8 cellular contexts compared by ENCODE assay signal in genomic region chr19:49496574-49497008, GRCh38. TPM values are rescaled to one million over a fixed set of nuclear protein-coding genes. Genes with fewer than 3 reads are reported as not detected.
DNase-seq lines count a peak whose midpoint lies in the region; ATAC-seq and TF ChIP-seq lines count a peak whose summit lies in the region.

No MANE protein-coding gene starts in this region.

- H3K36me3 ChIP-seq in iPS DF 6.9 (ENCODE audit: control insufficient read depth, insufficient read depth, low read length): peaks cover 39% of the 10 kb centered on the region

- H3K4me3 ChIP-seq in HFF-Myc (replicated peaks; ENCODE audit: low read depth, low read length) (peak overlapping the region; percentile 78), iPS DF 6.9 (ENCODE audit: low read length) (peak overlapping the region; percentile 74)

- H3K4me1 Mint-ChIP-seq in activated CD8-positive, alpha-beta T cell treated with anti-CD3 and anti-CD28 coated beads, Interleukin-2, amount 10 ng/mL, durations not matched to agents 7 days and 5 days (ENCODE audit: low read depth): peaks cover 52% of the 10 kb centered on the region
- peaks cover 66% of the 10 kb centered on the region for H3K4me1 Mint-ChIP-seq in stimulated activated effector memory CD8-positive, alpha-beta T cell treated with anti-CD3 and anti-CD28 coated beads, Interleukin-12 subunit alpha, Interleukin-12 subunit beta, amount 100 ng/mL, for 72 hours

- H3K27me3 Mint-ChIP-seq in activated CD8-positive, alpha-beta T cell treated with anti-CD3 and anti-CD28 coated beads, Interleukin-2, amount 10 ng/mL, durations not matched to agents 7 days and 5 days (ENCODE audit: low read depth): no peaks in the 10 kb centered on the region

- no peaks in the 10 kb centered on the region for H3K27me3 ChIP-seq in iPS DF 6.9 (ENCODE audit: control insufficient read depth, insufficient read depth, low read length)

- peak overlapping the region; percentile 99 for H3K4me3 Mint-ChIP-seq in activated CD8-positive, alpha-beta T cell treated with anti-CD3 and anti-CD28 coated beads, Interleukin-2, amount 10 ng/mL, durations not matched to agents 7 days and 5 days
- H3K4me3 Mint-ChIP-seq in stimulated activated effector memory CD8-positive, alpha-beta T cell treated with anti-CD3 and anti-CD28 coated beads, Interleukin-12 subunit alpha, Interleukin-12 subunit beta, amount 100 ng/mL, for 72 hours: peak overlapping the region; percentile 98

- H3K9me3 ChIP-seq in iPS DF 6.9 (ENCODE audit: control insufficient read depth, insufficient read depth, low read length): no peaks in the 10 kb centered on the region

- no peaks in the 10 kb centered on the region for H3K9me3 Mint-ChIP-seq in activated CD8-positive, alpha-beta T cell treated with anti-CD3 and anti-CD28 coated beads, Interleukin-2, amount 10 ng/mL, durations not matched to agents 7 days and 5 days (ENCODE audit: insufficient read depth)
- H3K9me3 Mint-ChIP-seq in stimulated activated effector memory CD8-positive, alpha-beta T cell treated with anti-CD3 and anti-CD28 coated beads, Interleukin-12 subunit alpha, Interleukin-12 subunit beta, amount 100 ng/mL, for 72 hours: no peaks in the 10 kb centered on the region

- H3K27ac Mint-ChIP-seq in activated CD8-positive, alpha-beta T cell treated with anti-CD3 and anti-CD28 coated beads, Interleukin-2, amount 10 ng/mL, durations not matched to agents 7 days and 5 days: peak overlapping the region; percentile 99
- H3K27ac Mint-ChIP-seq in stimulated activated effector memory CD8-positive, alpha-beta T cell treated with anti-CD3 and anti-CD28 coated beads, Interleukin-12 subunit alpha, Interleukin-12 subunit beta, amount 100 ng/mL, for 72 hours: peak overlapping the region; percentile 99

- H3K36me3 Mint-ChIP-seq in activated CD8-positive, alpha-beta T cell treated with anti-CD3 and anti-CD28 coated beads, Interleukin-2, amount 10 ng/mL, durations not matched to agents 7 days and 5 days (ENCODE audit: low read depth): peaks cover 64% of the 10 kb centered on the region
- peaks cover 88% of the 10 kb centered on the region for H3K36me3 Mint-ChIP-seq in stimulated activated effector memory CD8-positive, alpha-beta T cell treated with anti-CD3 and anti-CD28 coated beads, Interleukin-12 subunit alpha, Interleukin-12 subunit beta, amount 100 ng/mL, for 72 hours

- no peak for ATAC-seq in activated CD8-positive, alpha-beta T cell treated with anti-CD3 and anti-CD28 coated beads, Interleukin-2, amount 10 ng/mL, durations not matched to agents 7 days and 5 days
- ATAC-seq in stimulated activated effector memory CD8-positive, alpha-beta T cell treated with anti-CD3 and anti-CD28 coated beads, Interleukin-12 subunit alpha, Interleukin-12 subunit beta, amount 100 ng/mL, for 72 hours: no peak
- no peak for ATAC-seq in GM18519 (IDR thresholded peaks at IDR 0.05; ENCODE audit: low FRiP score, unreplicated experiment)

- H3K4me1 ChIP-seq in iPS DF 6.9 (ENCODE audit: control insufficient read depth, insufficient read depth, low read length): peaks cover 7% of the 10 kb centered on the region

- WGBS in iPS DF 6.9 (ENCODE audit: insufficient coverage, insufficient read length): no CpG with 5 or more reads among the region's 11 CpGs

- TF ChIP-seq CTCF in HFF-Myc (IDR thresholded peaks at IDR 0.05; ENCODE audit: low read depth, low read length, missing control alignments): no peak

- POLR2A ChIA-PET in activated CD8-positive, alpha-beta T cell treated with anti-CD3 and anti-CD28 coated beads, Interleukin-2, amount 10 ng/mL, durations not matched to agents 7 days and 5 days (lab: Charles Lee): interaction anchor here (0.7 to 2.0 kb wide), 5 partner anchors 15 to 62 kb away, joined by 4 to 13 read pairs (median 4); partner anchors contain the start of gene PIH1D1

- DNase-seq in HFF-Myc (ENCODE audit: extremely low read depth, low read depth): no peak
- no peak for DNase-seq in activated CD8-positive, alpha-beta T cell treated with anti-CD3 and anti-CD28 coated beads, Interleukin-2, amount 10 ng/mL, durations not matched to agents 7 days and 5 days
- no peak for DNase-seq in iPS DF 6.9 (ENCODE audit: low read depth, low spot score)
- no peak for DNase-seq in stimulated activated effector memory CD8-positive, alpha-beta T cell treated with anti-CD3 and anti-CD28 coated beads, Interleukin-12 subunit alpha, Interleukin-12 subunit beta, amount 100 ng/mL, for 72 hours (ENCODE audit: low spot score in 2 of 2)
- no peak for DNase-seq in stimulated activated CD4-positive, alpha-beta T cell treated with anti-CD3 and anti-CD28 coated beads, Interleukin-4, amount 100 ng/mL, for 1 hour
- DNase-seq in SHP77 treated with DMSO at 0.1 percent for 48 hours (lab: John Stamatoyannopoulos, UW): no peak
- DNase-seq in NCI-H187 treated with DMSO at 0.1 percent for 48 hours (lab: John Stamatoyannopoulos, UW): no peak

- CTCF ChIA-PET in activated CD8-positive, alpha-beta T cell treated with anti-CD3 and anti-CD28 coated beads, Interleukin-2, amount 10 ng/mL, durations not matched to agents 7 days and 5 days (lab: Charles Lee): interaction anchor here (1.0 to 3.8 kb wide), 7 partner anchors 20 to 184 kb away, joined by 4 to 20 read pairs (median 7); no protein-coding TSS in a partner anchor

- H3K27ac ChIP-seq in iPS DF 6.9 (ENCODE audit: low read length): no peak overlapping the region

RNA-seq across cellular contexts. Expression of gene RPS11, which starts 0.4 kb away (rescaled TPM):
- total RNA-seq in activated CD8-positive, alpha-beta T cell treated with anti-CD3 and anti-CD28 coated beads, Interleukin-2, amount 10 ng/mL, durations not matched to agents 7 days and 5 days: 1,000 to 10,000 TPM; 2,117 to 2,361 TPM

RNA-seq across cellular contexts. Expression of gene RPL13A, which starts 9.2 kb away (rescaled TPM):
- total RNA-seq in activated CD8-positive, alpha-beta T cell treated with anti-CD3 and anti-CD28 coated beads, Interleukin-2, amount 10 ng/mL, durations not matched to agents 7 days and 5 days: 1,000 to 10,000 TPM; 1,992 to 2,019 TPM

RNA-seq across cellular contexts. Expression of gene FCGRT, which starts 15.9 kb away (rescaled TPM):
- total RNA-seq in activated CD8-positive, alpha-beta T cell treated with anti-CD3 and anti-CD28 coated beads, Interleukin-2, amount 10 ng/mL, durations not matched to agents 7 days and 5 days: 1 to 10 TPM; 7.5 to 8.4 TPM

RNA-seq across cellular contexts. Expression of gene FLT3LG, which starts 22.6 kb away (rescaled TPM):
- 100 to 1,000 TPM; 280 to 297 TPM for total RNA-seq in activated CD8-positive, alpha-beta T cell treated with anti-CD3 and anti-CD28 coated beads, Interleukin-2, amount 10 ng/mL, durations not matched to agents 7 days and 5 days

RNA-seq across cellular contexts. Expression of gene RCN3, which starts 31.2 kb away (rescaled TPM):
- 1 to 10 TPM; 1.9 to 2.8 TPM for total RNA-seq in activated CD8-positive, alpha-beta T cell treated with anti-CD3 and anti-CD28 coated beads, Interleukin-2, amount 10 ng/mL, durations not matched to agents 7 days and 5 days
